In genomic region chr3:141486735-141487418, GRCh38 we compare ENCODE assay signal across 8 cellular contexts. TPM values are rescaled to one million over a fixed set of nuclear protein-coding genes. Genes with fewer than 3 reads are reported as not detected.
DNase-seq lines count a peak whose midpoint lies in the region; ATAC-seq, FAIRE-seq and TF ChIP-seq lines count a peak whose summit lies in the region.

A gene with protein sequence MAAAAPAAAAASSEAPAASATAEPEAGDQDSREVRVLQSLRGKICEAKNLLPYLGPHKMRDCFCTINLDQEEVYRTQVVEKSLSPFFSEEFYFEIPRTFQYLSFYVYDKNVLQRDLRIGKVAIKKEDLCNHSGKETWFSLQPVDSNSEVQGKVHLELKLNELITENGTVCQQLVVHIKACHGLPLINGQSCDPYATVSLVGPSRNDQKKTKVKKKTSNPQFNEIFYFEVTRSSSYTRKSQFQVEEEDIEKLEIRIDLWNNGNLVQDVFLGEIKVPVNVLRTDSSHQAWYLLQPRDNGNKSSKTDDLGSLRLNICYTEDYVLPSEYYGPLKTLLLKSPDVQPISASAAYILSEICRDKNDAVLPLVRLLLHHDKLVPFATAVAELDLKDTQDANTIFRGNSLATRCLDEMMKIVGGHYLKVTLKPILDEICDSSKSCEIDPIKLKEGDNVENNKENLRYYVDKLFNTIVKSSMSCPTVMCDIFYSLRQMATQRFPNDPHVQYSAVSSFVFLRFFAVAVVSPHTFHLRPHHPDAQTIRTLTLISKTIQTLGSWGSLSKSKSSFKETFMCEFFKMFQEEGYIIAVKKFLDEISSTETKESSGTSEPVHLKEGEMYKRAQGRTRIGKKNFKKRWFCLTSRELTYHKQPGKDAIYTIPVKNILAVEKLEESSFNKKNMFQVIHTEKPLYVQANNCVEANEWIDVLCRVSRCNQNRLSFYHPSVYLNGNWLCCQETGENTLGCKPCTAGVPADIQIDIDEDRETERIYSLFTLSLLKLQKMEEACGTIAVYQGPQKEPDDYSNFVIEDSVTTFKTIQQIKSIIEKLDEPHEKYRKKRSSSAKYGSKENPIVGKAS (plus strand): TSS chr3:141487027. CDS start chr3:141487084, 57 bp downstream.

- H3K4me3 ChIP-seq in SU-DHL-6 (ENCODE audit: insufficient read depth, low read length, poor library complexity, severe bottlenecking) (peak within 1 kb of the TSS; percentile 94), pancreas (peak within 1 kb of the TSS; percentile 57 to 90 (median 69)), tibial nerve (peak within 1 kb of the TSS; percentile 75 to 98 (median 79))

- H3K4me1 ChIP-seq in pancreas (peaks cover 0 to 7% (median 0%) of the 10 kb centered on the region in 3 donors), tibial nerve (peaks cover 0 to 52% (median 9%) of the 10 kb centered on the region in 4 donors)

- H3K4me2 ChIP-seq in SU-DHL-6 (ENCODE audit: low read depth, low read length, poor library complexity, severe bottlenecking), result peak within 1 kb of the TSS; percentile 83

- no peaks in the 10 kb centered on the region for H3K9me2 ChIP-seq in SU-DHL-6 (replicated peaks; ENCODE audit: insufficient read depth, low read length)

- FAIRE-seq in pancreas (lab: Jason Lieb, UNC), result no peak

- H3K79me2 ChIP-seq in SU-DHL-6 (ENCODE audit: insufficient read depth, low read length), result peaks cover 36% of the 10 kb centered on the region

- peaks cover 25% of the 10 kb centered on the region for H3F3A ChIP-seq in SU-DHL-6 (ENCODE audit: insufficient read depth)

- peak within 1 kb of the TSS; percentile 92 for H3K9ac ChIP-seq in SU-DHL-6 (ENCODE audit: low read length)

- TF ChIP-seq POLR2A in tibial nerve (IDR thresholded peaks at IDR 0.05), result peak; percentile 82 to 89

- H2AFZ ChIP-seq in SU-DHL-6 (ENCODE audit: low read depth, low read length, severe bottlenecking), result peak within 1 kb of the TSS; percentile 94

- H3K27me3 ChIP-seq in SU-DHL-6 (ENCODE audit: low read length), result no peaks in the 10 kb centered on the region
- no peaks in the 10 kb centered on the region for H3K27me3 ChIP-seq in pancreas
- H3K27me3 ChIP-seq in tibial nerve, result no peaks in the 10 kb centered on the region

- DNase-seq in GM10266 (ENCODE audit: extremely low spot score) (peak; percentile 94), NCI-H1092 (lab: John Stamatoyannopoulos, UW) (peak; percentile 70), Right ventricle myocardium superior (peak; percentile 85), pancreas (peak; percentile 64 to 86 (median 74)), tibial nerve (ENCODE audit: low spot score in 2 of 2) (peak; percentile 47 to 50)
- peak; percentile 35 for DNase-seq in activated naive CD8-positive, alpha-beta T cell treated with anti-CD3 and anti-CD28 coated beads, Interleukin-2, amount 50 U/mL, for 16 hours (ENCODE audit: low read depth, low spot score)

- TF ChIP-seq CTCF in GM10266 (IDR thresholded peaks at IDR 0.05; ENCODE audit: control insufficient read depth, insufficient read depth, low read depth, missing control alignments) (no peak), SU-DHL-6 (IDR thresholded peaks at IDR 0.05; ENCODE audit: insufficient read depth, low read length, poor library complexity, severe bottlenecking) (no peak), pancreas (IDR thresholded peaks at IDR 0.05) (no peak), tibial nerve (IDR thresholded peaks at IDR 0.05) (peak in 1 of 5 experiments; percentile 22)

- intact Hi-C loops in Right ventricle myocardium superior (cut with DNase I) (no loop called here), pancreas (cut with DNase I) (no loop called here)

- ATAC-seq in HG02571 (IDR thresholded peaks at IDR 0.05; ENCODE audit: unreplicated experiment), result peak; percentile 75
- peak; percentile 96 for ATAC-seq in Right ventricle myocardium superior (ENCODE audit: poor library complexity)
- peak; percentile 83 to 93 (median 86) for ATAC-seq in pancreas

- no peaks in the 10 kb centered on the region for H3K36me3 ChIP-seq in SU-DHL-6 (ENCODE audit: low read length)
- H3K36me3 ChIP-seq in pancreas, result no peaks in the 10 kb centered on the region
- H3K36me3 ChIP-seq in tibial nerve, result no peaks in the 10 kb centered on the region

- WGBS in pancreas, 2 donors, result 0 to 1% methylated on average over 32 to 86 of the region's 86 CpGs
- WGBS in tibial nerve, 2 donors, result 0% methylated on average over 21 to 33 of the region's 86 CpGs

- H4K20me1 ChIP-seq in SU-DHL-6 (ENCODE audit: low read depth, low read length), result 0 out of 2 replicates have a peak, but pooled peaks cover 7% of the 10 kb centered on the region

- H3K27ac ChIP-seq in SU-DHL-6 (ENCODE audit: low read depth, low read length) (peak within 1 kb of the TSS; percentile 80), pancreas (peak within 1 kb of the TSS; percentile 83 to 94 (median 90)), tibial nerve (peak within 1 kb of the TSS; percentile 93 to 99 (median 96))

- no peaks in the 10 kb centered on the region for H3K9me3 ChIP-seq in SU-DHL-6 (ENCODE audit: insufficient read depth, low read length)
- no peaks in the 10 kb centered on the region for H3K9me3 ChIP-seq in pancreas
- no peaks in the 10 kb centered on the region for H3K9me3 ChIP-seq in tibial nerve

- TF ChIP-seq EP300 in tibial nerve (IDR thresholded peaks at IDR 0.05), result peak in 1 of 2 donors; percentile 21

RNA-seq across cellular contexts. Expression of the gene that starts here (rescaled TPM):
- total RNA-seq in Right ventricle myocardium superior, result 3.5 TPM
- total RNA-seq in pancreas, result 10 to 100 TPM in 1 of 6 donors, 1 to 10 TPM in 5; 5.0 to 10.7 (median 6.3) TPM
- 1 to 10 TPM; 3.2 to 4.4 TPM for polyA plus RNA-seq in pancreas
- 10 to 100 TPM; 19.6 to 46.8 (median 37.2) TPM for total RNA-seq in tibial nerve

Comparison
In these comparisons a context has a peak if more than half of its experiments do, and no peak if none do; other contexts are left out.
1. Peak in every context shown above with its lines: DNase-seq, ATAC-seq, H3K4me3 ChIP-seq and H3K27ac ChIP-seq.
2. DNase-seq: peak in every context shown above with its lines; median percentile 94 in GM10266; 85 in Right ventricle myocardium superior; 74 in pancreas; 70 in NCI-H1092; 48 in tibial nerve; 35 in activated naive CD8-positive, alpha-beta T cell treated with anti-CD3 and anti-CD28 coated beads, Interleukin-2, amount 50 U/mL, for 16 hours.